ENCODE assay signal across 10 cellular contexts in genomic region chr19:44750713-44751112, GRCh38. TPM values are rescaled to one million over a fixed set of nuclear protein-coding genes. Genes with fewer than 3 reads are reported as not detected.
DNase-seq lines count a peak whose midpoint lies in the region; ATAC-seq and TF ChIP-seq lines count a peak whose summit lies in the region.
"Had no signal": no experiment of that assay in that cellular context is flagged by ENCODE, and none has a peak within 500 bp of the region (broad histone marks: within the 10 kb centered on the region; RNA-seq: fewer than 3 reads in every experiment).

No MANE protein-coding gene starts in this region.

- WGBS in psoas muscle, 3 donors, result 64 to 74% (median 73%) methylated on average over 3 of the region's 3 CpGs

- H3K27ac Mint-ChIP-seq in CD4-positive, alpha-beta T cell, result peak overlapping the region; percentile 99
- H3K27ac Mint-ChIP-seq in effector memory CD8-positive, alpha-beta T cell, result peak overlapping the region; percentile 94 to 97
- H3K27ac Mint-ChIP-seq: H9 had no signal

- no peaks in the 10 kb centered on the region for H3K27me3 Mint-ChIP-seq in CD4-positive, alpha-beta T cell
- no peaks in the 10 kb centered on the region for H3K27me3 Mint-ChIP-seq in effector memory CD8-positive, alpha-beta T cell

- H3K36me3 Mint-ChIP-seq in CD4-positive, alpha-beta T cell (ENCODE audit: low read depth), result peaks cover 51% of the 10 kb centered on the region
- peaks cover 79% of the 10 kb centered on the region for H3K36me3 Mint-ChIP-seq in effector memory CD8-positive, alpha-beta T cell (ENCODE audit: insufficient read depth)

- intact Hi-C loops in CD4-positive, alpha-beta T cell (cut with DNase I, micrococcal nuclease), result no loop called here
- intact Hi-C loops in psoas muscle (cut with DNase I), result no loop called here

- no peak for ATAC-seq in CD4-positive, alpha-beta T cell (ENCODE audit: poor library complexity)
- no peak for ATAC-seq in effector memory CD8-positive, alpha-beta T cell (replicated peaks)
- ATAC-seq in psoas muscle (no peak), HG02970 (IDR thresholded peaks at IDR 0.05; ENCODE audit: low FRiP score, unreplicated experiment) (no peak), GM19397 (IDR thresholded peaks at IDR 0.05; ENCODE audit: unreplicated experiment) (no peak)

- H3K4me3 Mint-ChIP-seq in CD4-positive, alpha-beta T cell, result peak overlapping the region; percentile 98
- H3K4me3 Mint-ChIP-seq in effector memory CD8-positive, alpha-beta T cell, result peak overlapping the region; percentile 85 to 92

- H3K9ac ChIP-seq in OCI-LY1 (ENCODE audit: low read length), result peak overlapping the region; percentile 48; the same call in 1 of the 2 replicates

- H3K4me1 ChIP-seq in OCI-LY1 (ENCODE audit: insufficient read depth, low read length, severe bottlenecking) (peaks cover 71% of the 10 kb centered on the region), psoas muscle (peaks cover 44% of the 10 kb centered on the region)

- TF ChIP-seq CTCF in CD4-positive, alpha-beta T cell (IDR thresholded peaks at IDR 0.05), result no peak
- TF ChIP-seq CTCF in OCI-LY1 (IDR thresholded peaks at IDR 0.05; ENCODE audit: low read length) (no peak), psoas muscle (IDR thresholded peaks at IDR 0.05) (no peak)

- POLR2A ChIA-PET in CD4-positive, alpha-beta T cell (lab: Charles Lee), result interaction anchor here (1.3 kb wide), 1 partner anchor 27 kb away, joined by 3 read pairs; no protein-coding TSS in a partner anchor

- no peaks in the 10 kb centered on the region for H3K27me3 ChIP-seq in CD4-positive, alpha-beta T cell (ENCODE audit: control insufficient read depth, insufficient read depth, low read length)
- no peaks in the 10 kb centered on the region; the same call in 1 of the 2 replicates for H3K27me3 ChIP-seq in OCI-LY1 (ENCODE audit: insufficient read depth, low read length)
- H3K27me3 ChIP-seq in psoas muscle (ENCODE audit: insufficient read depth in 3 of 3, low read length in 2 of 3), result no peaks in the 10 kb centered on the region
- H3K27me3 ChIP-seq in H7 (ENCODE audit: control insufficient read depth, insufficient read depth, low read length), result peaks cover 48% of the 10 kb centered on the region

- H3K36me3 ChIP-seq in OCI-LY1 (ENCODE audit: insufficient read depth, low read length) (peaks cover 13% of the 10 kb centered on the region; the same call in 1 of the 2 replicates), psoas muscle (ENCODE audit: insufficient read depth in 1 of 2, low read depth in 1 of 2) (peaks cover 3 to 47% of the 10 kb centered on the region in 2 donors), H7 (replicated peaks; ENCODE audit: control insufficient read depth, insufficient read depth, low read length) (no peaks in the 10 kb centered on the region)

- H3K4me3 ChIP-seq in OCI-LY1 (ENCODE audit: low read depth, low read length, poor library complexity, severe bottlenecking) (peak overlapping the region; percentile 84), psoas muscle (peak overlapping the region; percentile 97), H7 (ENCODE audit: insufficient read depth, low read depth, low read length) (no peak overlapping the region)

- peak overlapping the region; percentile 13 for H3K27ac ChIP-seq in CD4-positive, alpha-beta T cell (ENCODE audit: low read depth, low read length)
- H3K27ac ChIP-seq in OCI-LY1 (ENCODE audit: low read depth, low read length, poor library complexity, severe bottlenecking), result peak overlapping the region; percentile 95
- H3K27ac ChIP-seq in psoas muscle, result peak overlapping the region; percentile 94

- H3F3A ChIP-seq in OCI-LY1 (ENCODE audit: insufficient read depth, low read length), result peaks cover 12% of the 10 kb centered on the region

- DNase-seq in CD4-positive, alpha-beta T cell, result no peak
- no peak for DNase-seq in effector memory CD8-positive, alpha-beta T cell
- no peak for DNase-seq in psoas muscle
- no peak for DNase-seq in cerebellum (ENCODE audit: low spot score)
- DNase-seq in H7, result no peak
- DNase-seq: H9, NCI-H774 had no signal

- H3K79me2 ChIP-seq in OCI-LY1 (ENCODE audit: insufficient read depth, low read length), result no peaks in the 10 kb centered on the region

- no peaks in the 10 kb centered on the region for H3K9me3 Mint-ChIP-seq in CD4-positive, alpha-beta T cell
- H3K9me3 Mint-ChIP-seq in effector memory CD8-positive, alpha-beta T cell, result no peaks in the 10 kb centered on the region
- H3K9me3 Mint-ChIP-seq: H9 had no signal

- H3K4me2 ChIP-seq in OCI-LY1 (ENCODE audit: low read length), result peak overlapping the region; percentile 94

- H3K9me2 ChIP-seq in OCI-LY1 (ENCODE audit: low read depth, low read length), result no peaks in the 10 kb centered on the region

- peaks cover 81% of the 10 kb centered on the region for H3K4me1 Mint-ChIP-seq in CD4-positive, alpha-beta T cell (ENCODE audit: low read depth)
- H3K4me1 Mint-ChIP-seq in effector memory CD8-positive, alpha-beta T cell (ENCODE audit: low read depth in 2 of 2), result peaks cover 66% of the 10 kb centered on the region in 2 donors

- H4K20me1 ChIP-seq in OCI-LY1 (ENCODE audit: insufficient read depth, low read length), result no peaks in the 10 kb centered on the region

- CTCF ChIA-PET in CD4-positive, alpha-beta T cell (lab: Charles Lee), result interaction anchor here (1.5 to 1.9 kb wide), 2 partner anchors 20 to 27 kb away, joined by 5 to 7 read pairs; no protein-coding TSS in a partner anchor

- H3K9me3 ChIP-seq in CD4-positive, alpha-beta T cell (ENCODE audit: control insufficient read depth, low read length), result no peaks in the 10 kb centered on the region
- H3K9me3 ChIP-seq in OCI-LY1 (ENCODE audit: low read length), result no peaks in the 10 kb centered on the region
- no peaks in the 10 kb centered on the region for H3K9me3 ChIP-seq in psoas muscle

- H2AFZ ChIP-seq in OCI-LY1 (ENCODE audit: low read length), result no peak overlapping the region

RNA-seq across cellular contexts. Expression of gene BCL3, which starts 2.2 kb away (rescaled TPM):
- total RNA-seq in CD4-positive, alpha-beta T cell, result 10 to 100 TPM; 90.9 to 97.1 TPM
- 10 to 100 TPM; 13.3 to 36.4 (median 25.3) TPM for total RNA-seq in psoas muscle
- polyA plus RNA-seq in psoas muscle, result 10 to 100 TPM in 1 of 3 donors, 1 to 10 TPM in 2; 5.7 to 13.2 (median 7.8) TPM
- 1.2 TPM for total RNA-seq in cerebellum
- 7.3 and 8.3 TPM in 2 replicates for total RNA-seq in H7 (2014; rRNA removed; shearing (Covaris generic))

RNA-seq across cellular contexts. Expression of gene CBLC, which starts 27.0 kb away (rescaled TPM):
- total RNA-seq in CD4-positive, alpha-beta T cell, result not detected
- total RNA-seq in psoas muscle (under 1 TPM in 1 of 4 donors, not detected in 3; 0.34 TPM), cerebellum (0.82 TPM)
- under 1 TPM in 1 of 3 donors, not detected in 2; 0.08 TPM for polyA plus RNA-seq in psoas muscle
- 15.3 and 16.3 TPM in 2 replicates for total RNA-seq in H7 (2014; rRNA removed; shearing (Covaris generic))

RNA-seq across cellular contexts. Expression of gene CEACAM16, which starts 51.8 kb away (rescaled TPM):
- not detected for total RNA-seq in CD4-positive, alpha-beta T cell
- total RNA-seq in psoas muscle (not detected), cerebellum (not detected)
- under 1 TPM in 2 of 3 donors, not detected in 1; 0.03 to 0.08 TPM for polyA plus RNA-seq in psoas muscle
- total RNA-seq in H7 (2014; rRNA removed; shearing (Covaris generic)), result not detected in 2 replicates
- total RNA-seq: H9 had no signal

RNA-seq across cellular contexts. Expression of gene BCAM, which starts 58.2 kb away (rescaled TPM):
- not detected for total RNA-seq in CD4-positive, alpha-beta T cell
- total RNA-seq in psoas muscle (10 to 100 TPM; 20.0 to 44.9 (median 25.0) TPM), cerebellum (4.3 TPM)
- 10 to 100 TPM; 12.5 to 15.8 (median 15.7) TPM for polyA plus RNA-seq in psoas muscle
- 23.9 and 24.2 TPM in 2 replicates for total RNA-seq in H7 (2014; rRNA removed; shearing (Covaris generic))

Comparison
In these comparisons a context has a peak if more than half of its experiments do, and no peak if none do; other contexts are left out.
1. H3K27ac ChIP-seq: peak in every context shown above with its lines; median percentile 95 in OCI-LY1; 94 in psoas muscle; 13 in CD4-positive, alpha-beta T cell.